In the genomic region with DNA sequence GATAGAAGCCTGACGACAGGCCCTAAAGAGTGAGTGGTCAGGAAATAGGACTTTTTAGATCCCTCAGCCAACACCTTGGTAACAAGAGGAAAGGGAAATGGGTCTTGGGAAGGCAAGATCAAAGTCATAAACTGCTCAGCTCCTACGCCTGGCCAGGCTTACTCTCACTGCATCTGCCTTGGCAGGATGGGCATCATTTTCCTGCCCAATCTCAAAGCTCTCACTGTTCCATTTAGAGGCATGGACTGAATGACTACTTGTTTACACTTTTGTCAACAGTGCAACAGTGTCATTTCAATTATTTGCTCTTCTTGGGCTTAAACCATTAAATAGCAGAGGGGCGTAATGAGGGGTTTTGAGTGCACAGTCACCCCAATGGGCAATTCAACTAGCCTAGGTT, we compare ENCODE assay signal across 19 cellular contexts.
DNase-seq lines count a peak whose midpoint lies in the region; ATAC-seq and TF ChIP-seq lines count a peak whose summit lies in the region.
"Had no signal": no experiment of that assay in that cellular context is flagged by ENCODE, and none has a peak within 500 bp of the region (broad histone marks: within the 10 kb centered on the region; RNA-seq: fewer than 3 reads in every experiment).

No MANE protein-coding gene starts in this region.

- no peaks in the 10 kb centered on the region for H4K20me1 ChIP-seq in osteoblast (ENCODE audit: insufficient read depth, low read length)
- H4K20me1 ChIP-seq: BLaER1 treated with 17β-estradiol and CSF1 and Interleukin-3, amounts not matched to agents 10 nM and 100 nM had no signal

- H3K4me3 ChIP-seq in osteoblast (ENCODE audit: insufficient read depth, low read length) = no peak overlapping the region
- H3K4me3 ChIP-seq: A549; BLaER1 treated with 17β-estradiol and CSF1 and Interleukin-3, amounts not matched to agents 10 nM and 100 nM; GM23248 had no signal

- peaks cover 3% of the 10 kb centered on the region for H3K9me3 ChIP-seq in osteoblast (ENCODE audit: low read depth, low read length)
- H3K9me3 ChIP-seq: A549; BLaER1 treated with 17β-estradiol and CSF1 and Interleukin-3, amounts not matched to agents 10 nM and 100 nM had no signal

- H3K4me1 ChIP-seq in osteoblast (ENCODE audit: insufficient read depth, low read length) = no peaks in the 10 kb centered on the region
- H3K4me1 ChIP-seq: A549; BLaER1 treated with 17β-estradiol and CSF1 and Interleukin-3, amounts not matched to agents 10 nM and 100 nM had no signal

- peak; percentile 80 for DNase-seq in Ammon's horn (ENCODE audit: low spot score)
- peak in 32 of 61 donors; percentile 0 to 70 (median 16) for DNase-seq in caudate nucleus (lab: John Stamatoyannopoulos, UW)
- peak in 26 of 42 donors; percentile 4 to 73 (median 42) for DNase-seq in head of caudate nucleus
- DNase-seq in pons (ENCODE audit: low spot score) = peak; percentile 89
- no peak for DNase-seq in NCI-H526 (lab: John Stamatoyannopoulos, UW)
- DNase-seq in osteoblast (ENCODE audit: insufficient read length, low spot score, missing footprints) = no peak
- DNase-seq: Calu3; CD8-positive, alpha-beta T cell; GF-D8; GM23248; HCEC 1CT; NCI-H1092 treated with DMSO at 0.1 percent for 48 hours; NCI-H2081 treated with DMSO at 0.1 percent for 48 hours; NCI-H524; SIG-M5 had no signal

- TF ChIP-seq CTCF in osteoblast (IDR thresholded peaks at IDR 0.05; ENCODE audit: extremely low read depth, low read depth, low read length) = no peak

- no peaks in the 10 kb centered on the region for H3K27me3 ChIP-seq in osteoblast (ENCODE audit: insufficient read depth, low read length)
- H3K27me3 ChIP-seq: BLaER1 treated with 17β-estradiol and CSF1 and Interleukin-3, amounts not matched to agents 10 nM and 100 nM had no signal

- no peak overlapping the region for H3K4me2 ChIP-seq in osteoblast (ENCODE audit: insufficient read depth, low read length)
- H3K4me2 ChIP-seq: A549; BLaER1 treated with 17β-estradiol and CSF1 and Interleukin-3, amounts not matched to agents 10 nM and 100 nM had no signal

- H3K27ac ChIP-seq in caudate nucleus (ENCODE audit: low read depth, low read length) = peak overlapping the region; percentile 77
- no peak overlapping the region for H3K27ac ChIP-seq in osteoblast (ENCODE audit: low read depth, low read length)
- H3K27ac ChIP-seq: A549; BLaER1 treated with 17β-estradiol and CSF1 and Interleukin-3, amounts not matched to agents 10 nM and 100 nM; GM23248 had no signal

- no peaks in the 10 kb centered on the region for H3K36me3 ChIP-seq in osteoblast (ENCODE audit: insufficient read depth, low read length)
- H3K36me3 ChIP-seq: BLaER1 treated with 17β-estradiol and CSF1 and Interleukin-3, amounts not matched to agents 10 nM and 100 nM had no signal

- intact Hi-C loops in head of caudate nucleus (cut with DNase I) = no loop called here

- ATAC-seq in HG03439 (IDR thresholded peaks at IDR 0.05; ENCODE audit: unreplicated experiment) = no peak
- ATAC-seq: A549; CD8-positive, alpha-beta T cell; SK-N-SH treated with all-trans-retinoic acid at 6 μM for 48 hours had no signal

- no peaks in the 10 kb centered on the region for H3K79me2 ChIP-seq in osteoblast (ENCODE audit: insufficient read depth, low read length)

- H2AFZ ChIP-seq in osteoblast (ENCODE audit: low read length) = no peak overlapping the region
- H2AFZ ChIP-seq: GM23248 had no signal

Comparison
In these comparisons a context has a peak if more than half of its experiments do, and no peak if none do; other contexts are left out.
1. DNase-seq: peak in Ammon's horn (single experiment), caudate nucleus (32 of 61), head of caudate nucleus (26 of 42) and pons (single experiment); none in NCI-H526 (0 of 2) and osteoblast (single experiment).